Comparison of ENCODE assay signal across 1 cellular context in genomic region chr9:27089706-27090105, GRCh38.
TF ChIP-seq lines count a peak whose summit lies in the region.

No MANE protein-coding gene starts in this region.

TF ChIP-seq in IMR-90, 13 proteins besides CTCF, POLR2A, EP300 and RAD21:
- TF ChIP-seq MAFK (IDR thresholded peaks at IDR 0.05; ENCODE audit: low read depth, low read length) (peak; percentile 77), NFE2L2 (IDR thresholded peaks at IDR 0.05; ENCODE audit: low read depth, low read length) (no peak), RCOR1 (IDR thresholded peaks at IDR 0.05; ENCODE audit: insufficient replicate concordance, low read length) (no peak), ELK1 (IDR thresholded peaks at IDR 0.05; ENCODE audit: borderline replicate concordance, low read depth, low read length) (no peak), RFX5 (IDR thresholded peaks at IDR 0.05; ENCODE audit: low read depth, low read length) (no peak), BHLHE40 (IDR thresholded peaks at IDR 0.05; ENCODE audit: low read depth, low read length) (no peak), SMC3 (IDR thresholded peaks at IDR 0.05; ENCODE audit: low read depth, low read length) (no peak)
